ENCODE assay signal across 18 cellular contexts in genomic region chr21:44316277-44316900, GRCh38. TPM values are rescaled to one million over a fixed set of nuclear protein-coding genes. Genes with fewer than 3 reads are reported as not detected.
A peak's percentile ranks its signal among the peaks of the same experiment; 100 is the strongest.
DNase-seq lines count a peak whose midpoint lies in the region; ATAC-seq lines count a peak whose summit lies in the region.
"Had no signal": no experiment of that assay in that cellular context is flagged by ENCODE, and none has a peak within 500 bp of the region (broad histone marks: within the 10 kb centered on the region; RNA-seq: fewer than 3 reads in every experiment).

No MANE protein-coding gene starts in this region.

- no peak overlapping the region for H3K4me3 Mint-ChIP-seq in activated CD4-positive, alpha-beta T cell treated with anti-CD3 and anti-CD28 coated beads for 36 hours
- H3K4me3 Mint-ChIP-seq in activated CD4-positive, alpha-beta T cell treated with anti-CD3 and anti-CD28 coated beads, Interleukin-2, amount 10 ng/mL, durations not matched to agents 24 days and 14 days = no peak overlapping the region
- H3K4me3 Mint-ChIP-seq in memory B cell = no peak overlapping the region
- H3K4me3 Mint-ChIP-seq: nephron progenitor cell had no signal

- CTCF ChIA-PET in activated CD4-positive, alpha-beta T cell treated with anti-CD3 and anti-CD28 coated beads for 36 hours (lab: Charles Lee) = no interaction called here

- peak overlapping the region; percentile 4 for H3K27ac Mint-ChIP-seq in activated CD4-positive, alpha-beta T cell treated with anti-CD3 and anti-CD28 coated beads for 36 hours
- H3K27ac Mint-ChIP-seq in activated CD4-positive, alpha-beta T cell treated with anti-CD3 and anti-CD28 coated beads, Interleukin-2, amount 10 ng/mL, durations not matched to agents 24 days and 14 days = no peak overlapping the region
- H3K27ac Mint-ChIP-seq in memory B cell = peak overlapping the region; percentile 66
- H3K27ac Mint-ChIP-seq: nephron progenitor cell had no signal

- POLR2A ChIA-PET in activated CD4-positive, alpha-beta T cell treated with anti-CD3 and anti-CD28 coated beads for 36 hours (lab: Charles Lee) = no interaction called here

- H3K27me3 Mint-ChIP-seq in activated CD4-positive, alpha-beta T cell treated with anti-CD3 and anti-CD28 coated beads for 36 hours = no peaks in the 10 kb centered on the region
- no peaks in the 10 kb centered on the region for H3K27me3 Mint-ChIP-seq in activated CD4-positive, alpha-beta T cell treated with anti-CD3 and anti-CD28 coated beads, Interleukin-2, amount 10 ng/mL, durations not matched to agents 24 days and 14 days
- H3K27me3 Mint-ChIP-seq in memory B cell = no peaks in the 10 kb centered on the region

- peaks cover 5% of the 10 kb centered on the region for H3K36me3 Mint-ChIP-seq in activated CD4-positive, alpha-beta T cell treated with anti-CD3 and anti-CD28 coated beads for 36 hours (ENCODE audit: low read depth)
- H3K36me3 Mint-ChIP-seq in activated CD4-positive, alpha-beta T cell treated with anti-CD3 and anti-CD28 coated beads, Interleukin-2, amount 10 ng/mL, durations not matched to agents 24 days and 14 days (ENCODE audit: low read depth) = peaks cover 20% of the 10 kb centered on the region
- H3K36me3 Mint-ChIP-seq in memory B cell = peaks cover 10% of the 10 kb centered on the region

- no peak for ATAC-seq in activated CD4-positive, alpha-beta T cell treated with anti-CD3 and anti-CD28 coated beads for 36 hours
- no peak for ATAC-seq in memory B cell (ENCODE audit: low read depth)
- ATAC-seq: PC-3 had no signal

- H3K9me3 Mint-ChIP-seq in activated CD4-positive, alpha-beta T cell treated with anti-CD3 and anti-CD28 coated beads for 36 hours (ENCODE audit: low read depth) = no peaks in the 10 kb centered on the region
- no peaks in the 10 kb centered on the region for H3K9me3 Mint-ChIP-seq in activated CD4-positive, alpha-beta T cell treated with anti-CD3 and anti-CD28 coated beads, Interleukin-2, amount 10 ng/mL, durations not matched to agents 24 days and 14 days
- H3K9me3 Mint-ChIP-seq in memory B cell = no peaks in the 10 kb centered on the region
- H3K9me3 Mint-ChIP-seq: nephron progenitor cell had no signal

- no peak for DNase-seq in activated CD4-positive, alpha-beta T cell treated with anti-CD3 and anti-CD28 coated beads for 36 hours
- DNase-seq in activated CD4-positive, alpha-beta T cell treated with anti-CD3 and anti-CD28 coated beads, Interleukin-2, amount 10 ng/mL, durations not matched to agents 24 days and 14 days = no peak
- DNase-seq in memory B cell (ENCODE audit: low spot score in 2 of 2) (no peak), G401 (ENCODE audit: low spot score) (no peak)
- DNase-seq: activated CD4-positive, alpha-beta T cell treated with anti-CD3 and anti-CD28 coated beads, Interleukin-2, amount 50 U/mL, for 1 hour; activated T-cell treated with anti-CD3 and anti-CD28 coated beads, Interleukin-2, amount 50 U/mL, for 48 hours; adrenal gland; DMS153; HCEC 1CT; MV-4-11; nephron progenitor cell; PC-3; SK-N-SH had no signal

- no peaks in the 10 kb centered on the region for H3K4me1 Mint-ChIP-seq in activated CD4-positive, alpha-beta T cell treated with anti-CD3 and anti-CD28 coated beads for 36 hours
- H3K4me1 Mint-ChIP-seq in activated CD4-positive, alpha-beta T cell treated with anti-CD3 and anti-CD28 coated beads, Interleukin-2, amount 10 ng/mL, durations not matched to agents 24 days and 14 days = peaks cover 3% of the 10 kb centered on the region
- no peaks in the 10 kb centered on the region for H3K4me1 Mint-ChIP-seq in memory B cell
- H3K4me1 Mint-ChIP-seq: nephron progenitor cell had no signal

- in situ Hi-C loops in G401 (cut with HindIII; ENCODE audit: low sequenced_read_pairs) = no loop called here

- intact Hi-C loops in activated CD4-positive, alpha-beta T cell treated with anti-CD3 and anti-CD28 coated beads for 36 hours (cut with DNase I, micrococcal nuclease) = no loop called here
- intact Hi-C loops in activated CD4-positive, alpha-beta T cell treated with anti-CD3 and anti-CD28 coated beads, Interleukin-2, amount 10 ng/mL, durations not matched to agents 24 days and 14 days (cut with micrococcal nuclease) = no loop called here

RNA-seq across cellular contexts. Expression of gene PFKL, which starts 16.5 kb away (rescaled TPM):
- 100 to 1,000 TPM; 167 to 202 TPM for total RNA-seq in activated CD4-positive, alpha-beta T cell treated with anti-CD3 and anti-CD28 coated beads for 36 hours
- total RNA-seq in activated CD4-positive, alpha-beta T cell treated with anti-CD3 and anti-CD28 coated beads, Interleukin-2, amount 10 ng/mL, durations not matched to agents 24 days and 14 days = 157 and 162 TPM in 2 replicates
- total RNA-seq in G401 (2014; rRNA removed; shearing (Covaris generic)) = 174 and 182 TPM in 2 replicates

RNA-seq across cellular contexts. Expression of gene CFAP410, which starts 22.8 kb away (rescaled TPM):
- total RNA-seq in activated CD4-positive, alpha-beta T cell treated with anti-CD3 and anti-CD28 coated beads for 36 hours = 10 to 100 TPM in 1 of 2 experiments, 1 to 10 TPM in 1; 7.3 to 11.4 TPM
- 15.1 and 18.5 TPM in 2 replicates for total RNA-seq in activated CD4-positive, alpha-beta T cell treated with anti-CD3 and anti-CD28 coated beads, Interleukin-2, amount 10 ng/mL, durations not matched to agents 24 days and 14 days
- total RNA-seq in G401 (2014; rRNA removed; shearing (Covaris generic)) = 19.2 and 31.9 TPM in 2 replicates

RNA-seq across cellular contexts. Expression of gene AIRE, which starts 30.7 kb away (rescaled TPM):
- total RNA-seq in activated CD4-positive, alpha-beta T cell treated with anti-CD3 and anti-CD28 coated beads for 36 hours = not detected
- 0.05 TPM in 1 of 2 replicates, not detected in the other for total RNA-seq in activated CD4-positive, alpha-beta T cell treated with anti-CD3 and anti-CD28 coated beads, Interleukin-2, amount 10 ng/mL, durations not matched to agents 24 days and 14 days
- 0.86 and 1.7 TPM in 2 replicates for total RNA-seq in G401 (2014; rRNA removed; shearing (Covaris generic))
- total RNA-seq: chondrocyte, epithelial cell of proximal tubule, lung microvascular endothelial cell, PC-3, renal cortical epithelial cell, subcutaneous adipose tissue had no signal

RNA-seq across cellular contexts. Expression of gene TRPM2, which starts 37.0 kb away (rescaled TPM):
- 1 to 10 TPM; 1.5 to 1.7 TPM for total RNA-seq in activated CD4-positive, alpha-beta T cell treated with anti-CD3 and anti-CD28 coated beads for 36 hours
- total RNA-seq in activated CD4-positive, alpha-beta T cell treated with anti-CD3 and anti-CD28 coated beads, Interleukin-2, amount 10 ng/mL, durations not matched to agents 24 days and 14 days = 9.1 and 9.8 TPM in 2 replicates
- 0.12 TPM in 1 of 2 replicates, not detected in the other for total RNA-seq in G401 (2014; rRNA removed; shearing (Covaris generic))

RNA-seq across cellular contexts. Expression of gene DNMT3L, which starts 54.7 kb away (rescaled TPM):
- total RNA-seq in activated CD4-positive, alpha-beta T cell treated with anti-CD3 and anti-CD28 coated beads for 36 hours = not detected
- total RNA-seq in activated CD4-positive, alpha-beta T cell treated with anti-CD3 and anti-CD28 coated beads, Interleukin-2, amount 10 ng/mL, durations not matched to agents 24 days and 14 days = not detected in 2 replicates
- total RNA-seq in G401 (2014; rRNA removed; shearing (Covaris generic)) = 0.20 and 2.2 TPM in 2 replicates
- total RNA-seq: adrenal gland, chondrocyte, epithelial cell of proximal tubule, lung microvascular endothelial cell, PC-3, renal cortical epithelial cell, subcutaneous adipose tissue had no signal
